ENCODE assay signal across 1 cellular context in the genomic region with DNA sequence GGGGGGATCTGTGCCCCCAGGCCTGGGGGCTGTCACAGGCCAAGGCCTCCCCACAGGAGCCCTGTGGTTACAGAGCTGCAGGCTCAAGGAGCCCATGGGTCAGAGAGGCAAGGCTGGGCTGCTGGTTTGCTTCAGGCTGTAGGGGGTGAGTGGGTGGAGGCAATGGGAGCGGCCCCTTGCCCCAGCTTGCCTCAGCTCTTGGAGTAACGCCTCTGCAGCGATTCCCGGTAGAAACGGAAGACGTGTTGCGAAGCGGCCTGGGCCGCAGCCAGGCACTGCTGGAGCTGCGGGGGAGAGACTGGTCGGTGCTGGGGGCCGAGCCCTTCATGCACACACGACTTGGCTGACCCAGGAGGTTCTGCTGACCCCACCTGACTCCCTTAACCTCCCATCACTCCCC.
A peak's percentile ranks its signal among the peaks of the same experiment; 100 is the strongest.
TF ChIP-seq lines count a peak whose summit lies in the region.

No MANE protein-coding gene starts in this region.

TF ChIP-seq in PFSK-1, 5 proteins besides CTCF, POLR2A, EP300 and RAD21:
- no peak for TF ChIP-seq POLR2AphosphoS5 (IDR thresholded peaks at IDR 0.05; ENCODE audit: low read depth, low read length)
- peak; percentile 92 for TF ChIP-seq FOXP2 (optimal IDR thresholded peaks at IDR 0.05; ENCODE audit: borderline replicate concordance, extremely low read depth, extremely low read length, insufficient read depth)
TF ChIP-seq in PFSK-1: peak in this region for 1.
